Comparison of ENCODE assay signal across 13 cellular contexts in genomic region chr6:122696853-122697252, GRCh38.
DNase-seq lines count a peak whose midpoint lies in the region; ATAC-seq, FAIRE-seq and TF ChIP-seq lines count a peak whose summit lies in the region.
"Had no signal": no experiment of that assay in that cellular context is flagged by ENCODE, and none has a peak within 500 bp of the region (broad histone marks: within the 10 kb centered on the region; RNA-seq: fewer than 3 reads in every experiment).

No MANE protein-coding gene starts in this region.

- H3K36me3 Mint-ChIP-seq in activated T-helper 2 cell treated with anti-CD3 and anti-CD28 coated beads, Interferon-gamma antibody, Interleukin-2, Interleukin-4, amounts not matched to agents 10 μg/mL and 5 μg/mL and 100 μg/mL, durations not matched to agents 14 hours and 24 hours and 36 hours (ENCODE audit: low read depth) = no peaks in the 10 kb centered on the region

- H3K27ac ChIP-seq in RWPE1 = no peak overlapping the region
- H3K27ac ChIP-seq in foreskin keratinocyte = peak overlapping the region; percentile 99

- CTCF ChIA-PET in RWPE1 (lab: Yijun Ruan, JAX) = no interaction called here

- peaks cover 26% of the 10 kb centered on the region for H3K4me1 ChIP-seq in foreskin keratinocyte

- no peak overlapping the region for H3K4me3 Mint-ChIP-seq in activated T-helper 2 cell treated with anti-CD3 and anti-CD28 coated beads, Interferon-gamma antibody, Interleukin-2, Interleukin-4, amounts not matched to agents 10 μg/mL and 5 μg/mL and 100 μg/mL, durations not matched to agents 14 hours and 24 hours and 36 hours (ENCODE audit: low read depth)

- TF ChIP-seq POLR2A in H54 (IDR thresholded peaks at IDR 0.05; ENCODE audit: low read depth, low read length) (no peak), lower leg skin (IDR thresholded peaks at IDR 0.05) (no peak)

- POLR2A ChIA-PET in RWPE1 (lab: Yijun Ruan, JAX; ENCODE audit: low non-redundant PET) = no interaction called here

- intact Hi-C loops in activated T-helper 2 cell treated with anti-CD3 and anti-CD28 coated beads, Interferon-gamma antibody, Interleukin-2, Interleukin-4, amounts not matched to agents 10 μg/mL and 5 μg/mL and 100 μg/mL, durations not matched to agents 14 hours and 24 hours and 36 hours (cut with micrococcal nuclease) = no loop called here
- intact Hi-C loops in lower leg skin (cut with DNase I; ENCODE audit: low total_unique reads) = loop anchor here (10.0 kb wide), 1 partner anchor 848 kb away; no protein-coding TSS in a partner anchor

- peak; percentile 96 for ATAC-seq in foreskin keratinocyte

- H3K27ac Mint-ChIP-seq in activated T-helper 2 cell treated with anti-CD3 and anti-CD28 coated beads, Interferon-gamma antibody, Interleukin-2, Interleukin-4, amounts not matched to agents 10 μg/mL and 5 μg/mL and 100 μg/mL, durations not matched to agents 14 hours and 24 hours and 36 hours = no peak overlapping the region

- no peaks in the 10 kb centered on the region for H3K9me3 Mint-ChIP-seq in activated T-helper 2 cell treated with anti-CD3 and anti-CD28 coated beads, Interferon-gamma antibody, Interleukin-2, Interleukin-4, amounts not matched to agents 10 μg/mL and 5 μg/mL and 100 μg/mL, durations not matched to agents 14 hours and 24 hours and 36 hours

- DNase-seq in H54 (ENCODE audit: insufficient read length, low spot score) (no peak), RWPE1 (ENCODE audit: low spot score) (peak; percentile 33), foreskin keratinocyte (peak; percentile 84 to 94), skeletal muscle cell (ENCODE audit: low read depth) (peak; percentile 18), HuH-7.5 (ENCODE audit: low spot score) (no peak), lower leg skin (ENCODE audit: low spot score in 2 of 2) (no peak)
- DNase-seq in activated T-helper 2 cell treated with anti-CD3 and anti-CD28 coated beads, Interferon-gamma antibody, Interleukin-2, Interleukin-4, amounts not matched to agents 10 μg/mL and 5 μg/mL and 100 μg/mL, durations not matched to agents 14 hours and 24 hours and 36 hours (ENCODE audit: low spot score) = no peak
- DNase-seq in stimulated activated CD4-positive, alpha-beta T cell treated with anti-CD3 and anti-CD28 coated beads, Interleukin-4, amount 100 ng/mL, for 4 hours = no peak
- DNase-seq: activated CD4-positive, alpha-beta T cell treated with anti-CD3 and anti-CD28 coated beads for 4 hours; cortex of kidney; NCI-H2081 treated with DMSO at 0.1 percent for 48 hours; posterior cingulate gyrus; stimulated activated CD4-positive, alpha-beta T cell treated with anti-CD3 and anti-CD28 coated beads, Interleukin-1b, Interleukin-23, amount 100 ng/mL, for 48 hours had no signal

- TF ChIP-seq CTCF in RWPE1 (conservative IDR thresholded peaks at IDR 0.05; ENCODE audit: low read depth) (no peak), foreskin keratinocyte (conservative IDR thresholded peaks at IDR 0.05) (peak; percentile 36), lower leg skin (IDR thresholded peaks at IDR 0.05) (no peak)

- H3K4me1 Mint-ChIP-seq in activated T-helper 2 cell treated with anti-CD3 and anti-CD28 coated beads, Interferon-gamma antibody, Interleukin-2, Interleukin-4, amounts not matched to agents 10 μg/mL and 5 μg/mL and 100 μg/mL, durations not matched to agents 14 hours and 24 hours and 36 hours (ENCODE audit: low read depth) = no peaks in the 10 kb centered on the region

- no peaks in the 10 kb centered on the region for H3K27me3 ChIP-seq in foreskin keratinocyte

- no peaks in the 10 kb centered on the region for H3K27me3 Mint-ChIP-seq in activated T-helper 2 cell treated with anti-CD3 and anti-CD28 coated beads, Interferon-gamma antibody, Interleukin-2, Interleukin-4, amounts not matched to agents 10 μg/mL and 5 μg/mL and 100 μg/mL, durations not matched to agents 14 hours and 24 hours and 36 hours (ENCODE audit: low read depth)

- FAIRE-seq in H54 (lab: Jason Lieb, UNC) = peak; percentile 80

- H3K4me3 ChIP-seq in skeletal muscle cell (ENCODE audit: low read depth, low read length) (no peak overlapping the region), lower leg skin (ENCODE audit: low read depth, poor library complexity, severe bottlenecking) (no peak overlapping the region)

Comparison
In these comparisons a context has a peak if more than half of its experiments do, and no peak if none do; other contexts are left out.
1. DNase-seq: peak in RWPE1 (single experiment), foreskin keratinocyte (2 of 2) and skeletal muscle cell (single experiment); none in H54 (single experiment), HuH-7.5 (single experiment), activated T-helper 2 cell treated with anti-CD3 and anti-CD28 coated beads, Interferon-gamma antibody, Interleukin-2, Interleukin-4, amounts not matched to agents 10 μg/mL and 5 μg/mL and 100 μg/mL, durations not matched to agents 14 hours and 24 hours and 36 hours (single experiment), lower leg skin (0 of 2) and stimulated activated CD4-positive, alpha-beta T cell treated with anti-CD3 and anti-CD28 coated beads, Interleukin-4, amount 100 ng/mL, for 4 hours (0 of 2).